In genomic region chr22:27990451-27990840, GRCh38 we compare ENCODE assay signal across 14 cellular contexts.
A peak's percentile ranks its signal among the peaks of the same experiment; 100 is the strongest.
DNase-seq lines count a peak whose midpoint lies in the region; TF ChIP-seq lines count a peak whose summit lies in the region.
"Had no signal": no experiment of that assay in that cellular context is flagged by ENCODE, and none has a peak within 500 bp of the region (broad histone marks: within the 10 kb centered on the region; RNA-seq: fewer than 3 reads in every experiment).

No MANE protein-coding gene starts in this region.

- H4K20me1 ChIP-seq in GM23248 (ENCODE audit: insufficient read depth): no peaks in the 10 kb centered on the region

- no peaks in the 10 kb centered on the region; the same call in 1 of the 2 replicates for H3F3A ChIP-seq in GM23248 (ENCODE audit: insufficient read depth)

- H3K27me3 ChIP-seq in GM23248 (replicated peaks; ENCODE audit: insufficient read depth) (no peaks in the 10 kb centered on the region), right atrium auricular region (no peaks in the 10 kb centered on the region), stomach (no peaks in the 10 kb centered on the region)
- H3K27me3 ChIP-seq: neural progenitor cell had no signal

- H3K4me2 ChIP-seq in GM23248 (ENCODE audit: unreplicated experiment): no peak overlapping the region
- H3K4me2 ChIP-seq: neural progenitor cell had no signal

- H3K9me2 ChIP-seq in GM23248 (ENCODE audit: insufficient read depth): no peaks in the 10 kb centered on the region

- no peak overlapping the region for H3K4me3 ChIP-seq in GM23248
- no peak overlapping the region for H3K4me3 ChIP-seq in right atrium auricular region
- no peak overlapping the region for H3K4me3 ChIP-seq in stomach
- H3K4me3 ChIP-seq: neural progenitor cell had no signal

- TF ChIP-seq EP300 in stomach (IDR thresholded peaks at IDR 0.05): no peak

- no peaks in the 10 kb centered on the region; the same call in 1 of the 2 replicates for H3K36me3 ChIP-seq in GM23248 (ENCODE audit: low read depth)
- peaks cover 15% of the 10 kb centered on the region for H3K36me3 ChIP-seq in right atrium auricular region
- H3K36me3 ChIP-seq in stomach: peaks cover 12 to 89% (median 69%) of the 10 kb centered on the region in 4 donors
- H3K36me3 ChIP-seq: neural progenitor cell had no signal

- H3K27ac ChIP-seq in GM23248 (no peak overlapping the region), adipose tissue (ENCODE audit: low read depth, low read length) (peak overlapping the region; percentile 34), right atrium auricular region (peak overlapping the region; percentile 46 to 64), stomach (peak overlapping the region in 4 of 5 donors; percentile 27 to 69 (median 42))
- H3K27ac ChIP-seq: neural progenitor cell had no signal

- no peaks in the 10 kb centered on the region for H3K79me2 ChIP-seq in GM23248 (ENCODE audit: insufficient read depth)

- H2AFZ ChIP-seq in GM23248: peak overlapping the region; percentile 62; the same call in 1 of the 2 replicates
- H2AFZ ChIP-seq: neural progenitor cell had no signal

- H3K9me3 ChIP-seq in GM23248 (ENCODE audit: low read depth) (no peaks in the 10 kb centered on the region), right atrium auricular region (no peaks in the 10 kb centered on the region), stomach (no peaks in the 10 kb centered on the region)

- peaks cover 6% of the 10 kb centered on the region; the same call in 1 of the 2 replicates for H3K4me1 ChIP-seq in GM23248 (ENCODE audit: insufficient read depth)
- H3K4me1 ChIP-seq in right atrium auricular region: peaks cover 0 to 15% of the 10 kb centered on the region in 2 donors
- H3K4me1 ChIP-seq in stomach: peaks cover 0 to 14% (median 7%) of the 10 kb centered on the region in 4 donors
- H3K4me1 ChIP-seq: neural progenitor cell had no signal

- TF ChIP-seq CTCF in right atrium auricular region (IDR thresholded peaks at IDR 0.05) (no peak), stomach (IDR thresholded peaks at IDR 0.05) (no peak)

- 75 to 81% methylated on average over 14 to 15 of the region's 15 CpGs for WGBS in GM23248 (ENCODE audit: low coverage in 1 of 2, low lambda C conversion rate in 2 of 2, missing lambda C conversion rate in 2 of 2), 2 experiments
- WGBS in adipose tissue, 3 donors: 57 to 89% (median 72%) methylated on average over 15 of the region's 15 CpGs
- 81 to 96% (median 87%) methylated on average over 12 to 15 of the region's 15 CpGs for WGBS in stomach, 5 donors

- intact Hi-C loops in stomach (cut with DNase I; ENCODE audit: low total_unique reads): no loop called here

- no peak for TF ChIP-seq POLR2A in stomach (IDR thresholded peaks at IDR 0.05)

- 0 out of 2 replicates have a peak overlapping the region, but pooled peaks have one; percentile 18 for H3K9ac ChIP-seq in GM23248
- H3K9ac ChIP-seq: neural progenitor cell had no signal

- in situ Hi-C loops in GM23248 (cut with MboI): no loop called here

- DNase-seq in GM23248 (no peak), right atrium auricular region (ENCODE audit: low spot score) (no peak), stomach (peak; percentile 16), D341Med (ENCODE audit: low spot score) (no peak), anterior cingulate cortex (lab: John Stamatoyannopoulos, UW) (no peak), NCI-H187 treated with DMSO at 0.1 percent for 48 hours (lab: John Stamatoyannopoulos, UW) (no peak)
- DNase-seq in NK-92 treated with Interleukin-12 subunit alpha and Interleukin-12 subunit beta, amount 100 ng/mL, for 24 hours (lab: John Stamatoyannopoulos, UW): no peak
- DNase-seq: caudate nucleus; DMS 273 treated with DMSO at 0.1 percent for 48 hours; NCI-H2081 treated with DMSO at 0.1 percent for 48 hours; NCI-H748 treated with DMSO at 0.1 percent for 48 hours; stimulated activated CD4-positive, alpha-beta T cell treated with anti-CD3 and anti-CD28 coated beads, Interleukin-4, amount 100 ng/mL, for 4 hours had no signal
